ENCODE assay signal across 10 cellular contexts in genomic region chr12:109934026-109934425, GRCh38. TPM values are rescaled to one million over a fixed set of nuclear protein-coding genes. Genes with fewer than 3 reads are reported as not detected.
A peak's percentile ranks its signal among the peaks of the same experiment; 100 is the strongest.
DNase-seq lines count a peak whose midpoint lies in the region; TF ChIP-seq lines count a peak whose summit lies in the region.
"Had no signal": no experiment of that assay in that cellular context is flagged by ENCODE, and none has a peak within 500 bp of the region (broad histone marks: within the 10 kb centered on the region; RNA-seq: fewer than 3 reads in every experiment).

No MANE protein-coding gene starts in this region.

- H3K27ac ChIP-seq in hepatocyte, result no peak overlapping the region
- H3K27ac ChIP-seq: parathyroid adenoma had no signal

- no peaks in the 10 kb centered on the region for H3K27me3 ChIP-seq in hepatocyte

- peaks cover 51% of the 10 kb centered on the region for H3K36me3 Mint-ChIP-seq in mesothelial cell of epicardium

- H3K36me3 ChIP-seq in hepatocyte (replicated peaks; ENCODE audit: insufficient read depth, low read depth), result peaks cover 3% of the 10 kb centered on the region

- no peaks in the 10 kb centered on the region for H4K20me1 ChIP-seq in hepatocyte (ENCODE audit: insufficient read depth, poor library complexity, severe bottlenecking)

- H3K4me3 ChIP-seq in AG09309 (ENCODE audit: control insufficient read depth, low read depth, low read length) (no peak overlapping the region), WI38 (ENCODE audit: low read depth, low read length) (no peak overlapping the region), hepatocyte (no peak overlapping the region)

- no peaks in the 10 kb centered on the region for H3K9me3 ChIP-seq in hepatocyte (ENCODE audit: low read depth)

- no peak overlapping the region for H3K27ac Mint-ChIP-seq in mesothelial cell of epicardium

- no peaks in the 10 kb centered on the region for H3K9me2 ChIP-seq in hepatocyte (replicated peaks; ENCODE audit: insufficient read depth)

- H2AFZ ChIP-seq in hepatocyte, result no peak overlapping the region
- H2AFZ ChIP-seq: parathyroid adenoma had no signal

- WGBS in hepatocyte (ENCODE audit: low lambda C conversion rate, missing lambda C conversion rate), result 76% methylated on average over 5 of the region's 5 CpGs

- no peak overlapping the region for H3K4me3 Mint-ChIP-seq in mesothelial cell of epicardium

- H3K4me1 Mint-ChIP-seq in mesothelial cell of epicardium, result no peaks in the 10 kb centered on the region

- H3K9me3 Mint-ChIP-seq in mesothelial cell of epicardium, result no peaks in the 10 kb centered on the region

- peaks cover 7% of the 10 kb centered on the region for H3K4me1 ChIP-seq in hepatocyte (ENCODE audit: insufficient read depth)
- H3K4me1 ChIP-seq: parathyroid adenoma had no signal

- DNase-seq in AG09309 (ENCODE audit: low read depth) (no peak), hepatocyte (ENCODE audit: low spot score) (no peak), globus pallidus (ENCODE audit: low spot score) (no peak), mesothelial cell of epicardium (ENCODE audit: low spot score in 2 of 2, unreplicated experiment in 2 of 2) (no peak), NCI-H446 treated with DMSO at 0.1 percent for 48 hours (lab: John Stamatoyannopoulos, UW) (no peak), GM03348 (ENCODE audit: low spot score) (no peak)
- DNase-seq: SIG-M5 had no signal

- H3K27me3 Mint-ChIP-seq in mesothelial cell of epicardium (ENCODE audit: low read depth), result no peaks in the 10 kb centered on the region

- no peak overlapping the region for H3K4me2 ChIP-seq in hepatocyte

- H3K79me2 ChIP-seq in hepatocyte, result no peaks in the 10 kb centered on the region
- H3K79me2 ChIP-seq: parathyroid adenoma had no signal

- TF ChIP-seq CTCF in AG09309 (IDR thresholded peaks at IDR 0.05; ENCODE audit: control insufficient read depth, insufficient read depth, low read depth, low read length, missing control alignments) (peak; percentile 55), GM12874 (IDR thresholded peaks at IDR 0.05; ENCODE audit: insufficient read depth, low read depth, low read length) (peak; percentile 18; the same call in 1 of the 2 replicates), WI38 (IDR thresholded peaks at IDR 0.05; ENCODE audit: low read depth, low read length) (peak; percentile 62), hepatocyte (IDR thresholded peaks at IDR 0.05; ENCODE audit: poor library complexity) (peak; percentile 33), mesothelial cell of epicardium (IDR thresholded peaks at IDR 0.05; ENCODE audit: unreplicated experiment) (no peak)

RNA-seq across cellular contexts. Expression of gene TCHP, which starts 34.0 kb away (rescaled TPM):
- total RNA-seq in hepatocyte (7.7 and 8.0 TPM in 2 replicates), mesothelial cell of epicardium (16.6 to 18.6 TPM (median 18.0 TPM) in 3 replicates)
- polyA plus RNA-seq in hepatocyte, result 5.5 and 7.9 TPM in 2 replicates

RNA-seq across cellular contexts. Expression of gene GLTP, which starts 53.7 kb away (rescaled TPM):
- total RNA-seq in hepatocyte (24.9 and 28.4 TPM in 2 replicates), mesothelial cell of epicardium (23.8 to 25.7 TPM (median 24.3 TPM) in 3 replicates)
- 25.3 and 33.4 TPM in 2 replicates for polyA plus RNA-seq in hepatocyte
